Comparison of ENCODE assay signal across 14 cellular contexts in the genomic region with DNA sequence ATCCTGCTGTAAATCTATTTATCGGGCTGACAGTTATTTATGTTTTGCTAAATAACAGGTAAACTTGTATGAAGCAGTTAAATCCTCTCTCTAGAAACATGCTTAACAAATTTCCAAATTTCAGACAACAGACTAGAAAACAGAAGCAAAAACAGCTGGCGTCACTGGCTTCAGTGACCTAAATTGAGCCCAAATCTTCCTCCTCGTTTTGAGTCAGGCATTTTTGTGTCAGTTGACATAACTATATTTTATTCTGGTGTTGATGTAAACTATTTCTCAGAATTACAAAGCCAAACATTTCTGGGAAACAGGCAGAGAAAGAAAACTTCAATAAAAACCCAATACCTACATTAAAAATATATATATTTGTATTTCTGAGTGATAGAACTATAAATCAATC. TPM values are rescaled to one million over a fixed set of nuclear protein-coding genes. Genes with fewer than 3 reads are reported as not detected.
A peak's percentile ranks its signal among the peaks of the same experiment; 100 is the strongest.
DNase-seq lines count a peak whose midpoint lies in the region; ATAC-seq and TF ChIP-seq lines count a peak whose summit lies in the region.
"Had no signal": no experiment of that assay in that cellular context is flagged by ENCODE, and none has a peak within 500 bp of the region (broad histone marks: within the 10 kb centered on the region; RNA-seq: fewer than 3 reads in every experiment).

No MANE protein-coding gene starts in this region.

- no peaks in the 10 kb centered on the region for H3K36me3 ChIP-seq in skeletal muscle satellite cell (ENCODE audit: insufficient read depth, low read length)

- TF ChIP-seq CTCF in activated CD8-positive, alpha-beta T cell treated with anti-CD3 and anti-CD28 coated beads for 36 hours (IDR thresholded peaks at IDR 0.05): no peak
- no peak for TF ChIP-seq CTCF in fibroblast of the aortic adventitia (IDR thresholded peaks at IDR 0.05; ENCODE audit: insufficient read depth, low read length)

- no peak for DNase-seq in activated CD8-positive, alpha-beta T cell treated with anti-CD3 and anti-CD28 coated beads for 36 hours
- DNase-seq in activated CD8-positive, alpha-beta T cell treated with anti-CD3 and anti-CD28 coated beads, Interleukin-2, amount 10 ng/mL, durations not matched to agents 7 days and 5 days: no peak
- no peak for DNase-seq in T-helper 2 cell treated with Interferon-gamma antibody and Interleukin-4, amounts not matched to agents 5 μg/mL and 100 μg/mL, for 36 hours (ENCODE audit: low spot score)
- DNase-seq in fibroblast of the aortic adventitia (ENCODE audit: low read depth) (peak; percentile 41), amniotic stem cell (lab: John Stamatoyannopoulos, UW) (no peak), pons (ENCODE audit: low spot score) (no peak), dedifferentiated amniotic fluid mesenchymal stem cell (ENCODE audit: extremely low spot score) (no peak)
- DNase-seq: activated B cell treated with CpG ODN at 0.5 μM for 24 hours; activated effector memory CD4-positive, alpha-beta T cell treated with Interleukin-2 at 50 U/mL for 16 hours; kidney glomerular epithelial cell; NCI-H526 treated with DMSO at 0.1 percent for 48 hours; stimulated activated CD4-positive, alpha-beta T cell treated with anti-CD3 and anti-CD28 coated beads, Interleukin-2, amount 100 ng/mL, for 48 hours had no signal

- no peak for ATAC-seq in activated CD8-positive, alpha-beta T cell treated with anti-CD3 and anti-CD28 coated beads for 36 hours
- no peak for ATAC-seq in activated CD8-positive, alpha-beta T cell treated with anti-CD3 and anti-CD28 coated beads, Interleukin-2, amount 10 ng/mL, durations not matched to agents 7 days and 5 days
- ATAC-seq: A549 had no signal

- H3K4me3 Mint-ChIP-seq in activated CD8-positive, alpha-beta T cell treated with anti-CD3 and anti-CD28 coated beads for 36 hours: no peak overlapping the region
- no peak overlapping the region for H3K4me3 Mint-ChIP-seq in activated CD8-positive, alpha-beta T cell treated with anti-CD3 and anti-CD28 coated beads, Interleukin-2, amount 10 ng/mL, durations not matched to agents 7 days and 5 days
- peak overlapping the region; percentile 45 for H3K4me3 Mint-ChIP-seq in T-helper 2 cell treated with Interferon-gamma antibody and Interleukin-4, amounts not matched to agents 5 μg/mL and 100 μg/mL, for 36 hours
- H3K4me3 Mint-ChIP-seq: activated B cell treated with CpG ODN at 0.5 μM for 24 hours had no signal

- no peaks in the 10 kb centered on the region for H3K27me3 Mint-ChIP-seq in activated CD8-positive, alpha-beta T cell treated with anti-CD3 and anti-CD28 coated beads for 36 hours
- H3K27me3 Mint-ChIP-seq in activated CD8-positive, alpha-beta T cell treated with anti-CD3 and anti-CD28 coated beads, Interleukin-2, amount 10 ng/mL, durations not matched to agents 7 days and 5 days (ENCODE audit: low read depth): no peaks in the 10 kb centered on the region
- H3K27me3 Mint-ChIP-seq in T-helper 2 cell treated with Interferon-gamma antibody and Interleukin-4, amounts not matched to agents 5 μg/mL and 100 μg/mL, for 36 hours (ENCODE audit: low read depth): no peaks in the 10 kb centered on the region

- no peaks in the 10 kb centered on the region for H3K36me3 Mint-ChIP-seq in activated CD8-positive, alpha-beta T cell treated with anti-CD3 and anti-CD28 coated beads for 36 hours (ENCODE audit: low read depth)
- H3K36me3 Mint-ChIP-seq in activated CD8-positive, alpha-beta T cell treated with anti-CD3 and anti-CD28 coated beads, Interleukin-2, amount 10 ng/mL, durations not matched to agents 7 days and 5 days (ENCODE audit: low read depth): peaks cover 17% of the 10 kb centered on the region
- peaks cover 6% of the 10 kb centered on the region for H3K36me3 Mint-ChIP-seq in T-helper 2 cell treated with Interferon-gamma antibody and Interleukin-4, amounts not matched to agents 5 μg/mL and 100 μg/mL, for 36 hours (ENCODE audit: low read depth)

- peak overlapping the region; percentile 49 for H3K27ac Mint-ChIP-seq in activated CD8-positive, alpha-beta T cell treated with anti-CD3 and anti-CD28 coated beads for 36 hours
- H3K27ac Mint-ChIP-seq in activated CD8-positive, alpha-beta T cell treated with anti-CD3 and anti-CD28 coated beads, Interleukin-2, amount 10 ng/mL, durations not matched to agents 7 days and 5 days: no peak overlapping the region
- peak overlapping the region; percentile 60 for H3K27ac Mint-ChIP-seq in T-helper 2 cell treated with Interferon-gamma antibody and Interleukin-4, amounts not matched to agents 5 μg/mL and 100 μg/mL, for 36 hours
- H3K27ac Mint-ChIP-seq: activated B cell treated with CpG ODN at 0.5 μM for 24 hours had no signal

- no peaks in the 10 kb centered on the region for H3K9me3 ChIP-seq in skeletal muscle satellite cell (replicated peaks; ENCODE audit: low read length)
- H3K9me3 ChIP-seq: A549 had no signal

- peak overlapping the region; percentile 36 for H3K4me2 ChIP-seq in skeletal muscle satellite cell (ENCODE audit: low read length)
- H3K4me2 ChIP-seq: A549 had no signal

- no peaks in the 10 kb centered on the region for H3K9me3 Mint-ChIP-seq in activated CD8-positive, alpha-beta T cell treated with anti-CD3 and anti-CD28 coated beads for 36 hours
- H3K9me3 Mint-ChIP-seq in activated CD8-positive, alpha-beta T cell treated with anti-CD3 and anti-CD28 coated beads, Interleukin-2, amount 10 ng/mL, durations not matched to agents 7 days and 5 days (ENCODE audit: insufficient read depth): no peaks in the 10 kb centered on the region
- no peaks in the 10 kb centered on the region for H3K9me3 Mint-ChIP-seq in T-helper 2 cell treated with Interferon-gamma antibody and Interleukin-4, amounts not matched to agents 5 μg/mL and 100 μg/mL, for 36 hours
- H3K9me3 Mint-ChIP-seq: activated B cell treated with CpG ODN at 0.5 μM for 24 hours had no signal

- no peak overlapping the region for H3K4me3 ChIP-seq in fibroblast of the aortic adventitia (ENCODE audit: low read depth, low read length)
- no peak overlapping the region for H3K4me3 ChIP-seq in skeletal muscle satellite cell (ENCODE audit: low read length)
- H3K4me3 ChIP-seq: A549 had no signal

- H3K27me3 ChIP-seq in skeletal muscle satellite cell (ENCODE audit: control insufficient read depth, insufficient read depth, low read length): no peaks in the 10 kb centered on the region

- H3K4me1 ChIP-seq in skeletal muscle satellite cell (ENCODE audit: control insufficient read depth, insufficient read depth, low read length): peaks cover 58% of the 10 kb centered on the region

- intact Hi-C loops in activated CD8-positive, alpha-beta T cell treated with anti-CD3 and anti-CD28 coated beads for 36 hours (cut with micrococcal nuclease): no loop called here

- H3K4me1 Mint-ChIP-seq in activated CD8-positive, alpha-beta T cell treated with anti-CD3 and anti-CD28 coated beads for 36 hours (ENCODE audit: low read depth): peaks cover 55% of the 10 kb centered on the region
- peaks cover 48% of the 10 kb centered on the region for H3K4me1 Mint-ChIP-seq in activated CD8-positive, alpha-beta T cell treated with anti-CD3 and anti-CD28 coated beads, Interleukin-2, amount 10 ng/mL, durations not matched to agents 7 days and 5 days (ENCODE audit: low read depth)
- H3K4me1 Mint-ChIP-seq in T-helper 2 cell treated with Interferon-gamma antibody and Interleukin-4, amounts not matched to agents 5 μg/mL and 100 μg/mL, for 36 hours (ENCODE audit: low read depth): peaks cover 56% of the 10 kb centered on the region
- H3K4me1 Mint-ChIP-seq: activated B cell treated with CpG ODN at 0.5 μM for 24 hours had no signal

- POLR2A ChIA-PET in activated CD8-positive, alpha-beta T cell treated with anti-CD3 and anti-CD28 coated beads for 36 hours (lab: Charles Lee): interaction anchor here (2.1 kb wide), 1 partner anchor 13 kb away, joined by 7 read pairs; no protein-coding TSS in a partner anchor
- POLR2A ChIA-PET in activated CD8-positive, alpha-beta T cell treated with anti-CD3 and anti-CD28 coated beads, Interleukin-2, amount 10 ng/mL, durations not matched to agents 7 days and 5 days (lab: Charles Lee): no interaction called here

- peak overlapping the region; percentile 42 for H3K9ac ChIP-seq in skeletal muscle satellite cell (ENCODE audit: low read depth, low read length)

- CTCF ChIA-PET in activated CD8-positive, alpha-beta T cell treated with anti-CD3 and anti-CD28 coated beads for 36 hours (lab: Charles Lee): no interaction called here
- CTCF ChIA-PET in activated CD8-positive, alpha-beta T cell treated with anti-CD3 and anti-CD28 coated beads, Interleukin-2, amount 10 ng/mL, durations not matched to agents 7 days and 5 days (lab: Charles Lee): interaction anchor here (0.6 to 2.2 kb wide), 4 partner anchors 17 to 148 kb away, joined by 3 to 5 read pairs (median 4); no protein-coding TSS in a partner anchor

RNA-seq across cellular contexts. Expression of a gene that starts 21.7 kb away (rescaled TPM):
- total RNA-seq in activated CD8-positive, alpha-beta T cell treated with anti-CD3 and anti-CD28 coated beads for 36 hours: 10 to 100 TPM; 35.8 to 38.6 TPM
- 10 to 100 TPM; 84.7 to 87.9 TPM for total RNA-seq in activated CD8-positive, alpha-beta T cell treated with anti-CD3 and anti-CD28 coated beads, Interleukin-2, amount 10 ng/mL, durations not matched to agents 7 days and 5 days
- total RNA-seq in fibroblast of the aortic adventitia (ENCODE audit: low replicate concordance): 70.2 and 170 TPM in 2 replicates
- total RNA-seq in skeletal muscle satellite cell (2012; rRNA removed): 81.1 and 105 TPM in 2 replicates
